In the genomic region with DNA sequence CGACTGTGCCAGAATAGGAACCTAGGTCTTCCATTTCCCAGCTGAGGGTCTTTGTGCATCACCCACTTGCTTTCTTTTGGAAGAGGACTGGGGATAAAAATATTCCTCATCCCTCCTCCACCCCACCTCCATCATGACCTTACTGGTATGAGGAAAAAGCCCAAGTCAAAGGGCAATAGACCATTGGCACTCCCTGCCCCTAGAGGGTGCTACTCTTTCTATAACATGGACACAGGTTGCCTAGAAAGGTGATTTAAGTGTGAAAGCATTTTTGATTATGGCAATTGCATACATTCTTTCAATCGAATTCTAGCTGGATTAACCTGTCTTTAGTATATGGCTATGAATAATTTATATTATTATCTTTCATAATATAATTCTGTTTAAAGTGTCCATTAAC, we compare ENCODE assay signal across 10 cellular contexts. TPM values are rescaled to one million over a fixed set of nuclear protein-coding genes. Genes with fewer than 3 reads are reported as not detected.
DNase-seq lines count a peak whose midpoint lies in the region; ATAC-seq and TF ChIP-seq lines count a peak whose summit lies in the region.
"Had no signal": no experiment of that assay in that cellular context is flagged by ENCODE, and none has a peak within 500 bp of the region (broad histone marks: within the 10 kb centered on the region; RNA-seq: fewer than 3 reads in every experiment).

No MANE protein-coding gene starts in this region.

- peaks cover 0 to 5% (median 2%) of the 10 kb centered on the region in 3 donors for H3K27me3 Mint-ChIP-seq in immature natural killer cell (ENCODE audit: low read depth in 3 of 3)

- H3K4me3 Mint-ChIP-seq in immature natural killer cell, result no peak overlapping the region

- in situ Hi-C loops in astrocyte of the cerebellum (cut with HindIII; ENCODE audit: low sequenced_read_pairs), result no loop called here

- ATAC-seq in left lung (peak; percentile 78), GM21737 (IDR thresholded peaks at IDR 0.05; ENCODE audit: unreplicated experiment) (no peak)
- ATAC-seq: activated naive CD4-positive, alpha-beta T cell treated with anti-CD3 and anti-CD28 coated beads, Interleukin-2, amount 50 U/mL, for 72 hours had no signal

- H3K27me3 ChIP-seq in left lung, result no peaks in the 10 kb centered on the region

- CTCF ChIA-PET in HEK293T (lab: Yijun Ruan, JAX), result no interaction called here

- TF ChIP-seq CTCF in astrocyte of the cerebellum (IDR thresholded peaks at IDR 0.05; ENCODE audit: low read depth, low read length, missing control alignments) (peak; percentile 38), left lung (IDR thresholded peaks at IDR 0.05) (peak in 1 of 2 donors; percentile 42)

- H3K27ac ChIP-seq in left lung, result no peak overlapping the region

- H3K4me3 ChIP-seq in astrocyte of the cerebellum (ENCODE audit: low read depth, low read length), result no peak overlapping the region
- H3K4me3 ChIP-seq in left lung, result no peak overlapping the region

- no peaks in the 10 kb centered on the region for H3K4me1 Mint-ChIP-seq in immature natural killer cell

- peaks cover 0 to 14% (median 3%) of the 10 kb centered on the region in 6 donors for H3K9me3 Mint-ChIP-seq in immature natural killer cell

- no peaks in the 10 kb centered on the region for H3K9me3 ChIP-seq in left lung

- POLR2A ChIA-PET in HEK293T (lab: Yijun Ruan, JAX), result no interaction called here

- DNase-seq in CD1c-positive myeloid dendritic cell (ENCODE audit: extremely low spot score) (peak; percentile 5), HEK293T (ENCODE audit: extremely low spot score) (peak; percentile 19), astrocyte of the cerebellum (ENCODE audit: low read depth) (no peak), left lung (no peak), immature natural killer cell (no peak), HK-2 (ENCODE audit: unreplicated experiment) (no peak)
- DNase-seq in effector CD4-positive, alpha-beta T cell, result no peak
- DNase-seq: NCI-H1048 had no signal

- peaks cover 3 to 8% (median 4%) of the 10 kb centered on the region in 3 donors for H3K36me3 Mint-ChIP-seq in immature natural killer cell

- no peak overlapping the region for H3K27ac Mint-ChIP-seq in immature natural killer cell
- H3K27ac Mint-ChIP-seq: activated naive CD4-positive, alpha-beta T cell treated with anti-CD3 and anti-CD28 coated beads, Interleukin-2, amount 50 U/mL, for 72 hours had no signal

- intact Hi-C loops in left lung (cut with DNase I), result no loop called here

- no peaks in the 10 kb centered on the region for H3K4me1 ChIP-seq in left lung

- no peaks in the 10 kb centered on the region for H3K36me3 ChIP-seq in left lung

TF ChIP-seq in HEK293T, 16 proteins besides CTCF, POLR2A, EP300 and RAD21:
- TF ChIP-seq SP1 (IDR thresholded peaks at IDR 0.05), result no peak
- TF ChIP-seq NFRKB (IDR thresholded peaks at IDR 0.05), result no peak
- no peak for TF ChIP-seq ARNT (IDR thresholded peaks at IDR 0.05)
TF ChIP-seq in HEK293T: peak in this region for 0.

RNA-seq across cellular contexts. Expression of a gene that starts 22.8 kb away (rescaled TPM):
- total RNA-seq in left lung, result 10 to 100 TPM in 1 of 2 donors, 1 to 10 TPM in 1; 9.9 to 12.0 TPM
- polyA plus RNA-seq in immature natural killer cell, result 1 to 10 TPM; 1.4 to 4.1 (median 3.9) TPM

Comparison
In these comparisons a context has a peak if more than half of its experiments do, and no peak if none do; other contexts are left out.
1. DNase-seq: peak in CD1c-positive myeloid dendritic cell (single experiment) and HEK293T (single experiment); none in astrocyte of the cerebellum (single experiment), left lung (0 of 2), effector CD4-positive, alpha-beta T cell (single experiment), immature natural killer cell (0 of 3) and HK-2 (single experiment).